Comparison of ENCODE assay signal across 8 cellular contexts in genomic region chr1:155978325-155978972, GRCh38. TPM values are rescaled to one million over a fixed set of nuclear protein-coding genes. Genes with fewer than 3 reads are reported as not detected.
A peak's percentile ranks its signal among the peaks of the same experiment; 100 is the strongest.
DNase-seq lines count a peak whose midpoint lies in the region; ATAC-seq and TF ChIP-seq lines count a peak whose summit lies in the region.

Gene ARHGEF2, minus strand, starts transcription at chr1:155978547. Its CDS starts 120 bp downstream, at chr1:155978427.

- ATAC-seq in HG03159 (IDR thresholded peaks at IDR 0.05; ENCODE audit: unreplicated experiment), result peak; percentile 51

- H3K36me3 Mint-ChIP-seq in mesothelial cell of epicardium, result no peaks in the 10 kb centered on the region

- H3K9me3 ChIP-seq in endocrine pancreas (ENCODE audit: control insufficient read depth, low read length), result no peaks in the 10 kb centered on the region

- no peaks in the 10 kb centered on the region for H3K36me3 ChIP-seq in endocrine pancreas (ENCODE audit: control insufficient read depth, insufficient read depth, low read length)

- H3K4me3 Mint-ChIP-seq in mesothelial cell of epicardium, result peak within 1 kb of the TSS; percentile 95

- no peaks in the 10 kb centered on the region for H3K9me3 Mint-ChIP-seq in mesothelial cell of epicardium

- no peaks in the 10 kb centered on the region for H3K27me3 Mint-ChIP-seq in mesothelial cell of epicardium (ENCODE audit: low read depth)

- TF ChIP-seq CTCF in mesothelial cell of epicardium (IDR thresholded peaks at IDR 0.05; ENCODE audit: unreplicated experiment), result no peak

- H3K27me3 ChIP-seq in endocrine pancreas (ENCODE audit: control insufficient read depth, insufficient read depth, low read length), result no peaks in the 10 kb centered on the region

- H3K4me1 ChIP-seq in endocrine pancreas (ENCODE audit: control insufficient read depth, insufficient read depth, low read length), result no peaks in the 10 kb centered on the region

- peak; percentile 46 for DNase-seq in NCI-H1436 (lab: John Stamatoyannopoulos, UW)
- no peak for DNase-seq in NCI-H1436 treated with DMSO at 0.1 percent for 48 hours (lab: John Stamatoyannopoulos, UW)
- peak; percentile 95 for DNase-seq in NOMO-1 treated with DMSO at 0.1 percent for 48 hours (lab: John Stamatoyannopoulos, UW; ENCODE audit: unreplicated experiment)
- peak; percentile 74 to 76 for DNase-seq in activated CD8-positive, alpha-beta memory T cell treated with anti-CD3 and anti-CD28 coated beads for 4 hours (ENCODE audit: low read depth in 2 of 2)
- DNase-seq in mesothelial cell of epicardium (ENCODE audit: low spot score in 2 of 2, unreplicated experiment in 2 of 2), result peak; percentile 59 to 66
- DNase-seq in stimulated activated CD8-positive, alpha-beta memory T cell treated with anti-CD3 and anti-CD28 coated beads, Interleukin-15, amount 100 ng/mL, for 4 hours (ENCODE audit: low read depth in 2 of 2), result peak; percentile 71 to 77

- peaks cover 70% of the 10 kb centered on the region for H3K4me1 Mint-ChIP-seq in mesothelial cell of epicardium

- H3K27ac Mint-ChIP-seq in mesothelial cell of epicardium, result peak within 1 kb of the TSS; percentile 97

- H3K4me3 ChIP-seq in endocrine pancreas (ENCODE audit: control insufficient read depth, insufficient read depth, low read length), result no peak within 1 kb of the TSS

- peak within 1 kb of the TSS; percentile 79 for H3K9ac ChIP-seq in endocrine pancreas (ENCODE audit: control insufficient read depth, insufficient read depth, low read length)

RNA-seq across cellular contexts. Expression of gene ARHGEF2, which starts in this region (rescaled TPM):
- 103 to 111 TPM (median 110 TPM) in 3 replicates for total RNA-seq in mesothelial cell of epicardium
